In the genomic region with DNA sequence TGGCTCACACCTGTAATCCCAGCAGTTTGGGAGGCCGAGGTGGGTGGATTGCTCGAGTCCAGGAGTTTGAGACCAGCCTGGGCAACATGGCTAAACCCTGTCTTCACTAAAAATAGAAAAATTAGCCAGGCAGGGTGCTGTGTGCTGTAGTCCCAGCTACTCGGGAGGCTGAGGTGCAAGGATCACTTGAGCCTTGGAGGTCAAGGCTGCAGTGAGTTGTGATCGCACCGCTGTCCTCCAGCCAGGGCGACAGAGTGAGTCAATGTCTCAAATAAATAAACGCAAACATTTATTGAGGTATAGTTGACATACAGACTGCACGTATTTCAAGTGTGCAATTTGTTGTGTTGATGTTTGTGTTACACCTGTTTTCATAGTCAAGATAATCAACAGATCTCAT, we compare ENCODE assay signal across 33 cellular contexts.
"Had no signal": no experiment of that assay in that cellular context is flagged by ENCODE, and none has a peak within 500 bp of the region (broad histone marks: within the 10 kb centered on the region; RNA-seq: fewer than 3 reads in every experiment).

No MANE protein-coding gene starts in this region.

- H3K9me3 ChIP-seq: ascending aorta, breast epithelium, colonic mucosa, esophagus muscularis mucosa, gastrocnemius medialis had no signal

- H3K27me3 Mint-ChIP-seq: activated B cell treated with CpG ODN at 0.5 μM for 24 hours; activated CD8-positive, alpha-beta T cell treated with anti-CD3 and anti-CD28 coated beads for 36 hours; activated naive CD8-positive, alpha-beta T cell treated with anti-CD3 and anti-CD28 coated beads for 36 hours; activated T-helper 17 cell treated with anti-CD3 and anti-CD28 coated beads, Interleukin-2, amount 50 U/mL, for 72 hours; T-helper 17 cell had no signal

- ATAC-seq: activated CD4-positive, CD25-positive, alpha-beta regulatory T cell treated with anti-CD3 and anti-CD28 coated beads, Interleukin-2, amount 50 U/mL, for 24 hours; activated CD8-positive, alpha-beta T cell treated with anti-CD3 and anti-CD28 coated beads for 36 hours; activated T-cell treated with anti-CD3 and anti-CD28 coated beads, Interleukin-2, amount 50 U/mL, for 4 hours; activated T-helper 17 cell treated with anti-CD3 and anti-CD28 coated beads, Interleukin-2, amount 50 U/mL, for 72 hours; foreskin keratinocyte; gastrocnemius medialis; heart left ventricle; T-helper 17 cell had no signal

- DNase-seq: activated B cell treated with CpG ODN at 0.5 μM for 24 hours; activated CD4-positive, alpha-beta T cell treated with anti-CD3 and anti-CD28 coated beads for 48 hours; activated CD4-positive, alpha-beta T cell treated with anti-CD3 and anti-CD28 coated beads, Interleukin-2, amount 50 U/mL, for 1 hour; activated CD4-positive, alpha-beta T cell treated with anti-CD3 and anti-CD28 coated beads, Interleukin-2, amount 50 U/mL, for 48 hours; activated CD8-positive, alpha-beta memory T cell treated with anti-CD3 and anti-CD28 coated beads for 24 hours; activated CD8-positive, alpha-beta T cell treated with anti-CD3 and anti-CD28 coated beads for 36 hours; activated effector memory CD4-positive, alpha-beta T cell treated with Interleukin-2 at 50 U/mL for 16 hours; activated gamma-delta T cell treated with Interleukin-2 at 50 U/mL for 16 hours; activated naive CD4-positive, alpha-beta T cell treated with anti-CD3 and anti-CD28 coated beads, Interleukin-2, amount 50 U/mL, for 16 hours; activated naive CD4-positive, alpha-beta T cell treated with Interleukin-2 at 50 U/mL for 16 hours; activated naive CD8-positive, alpha-beta T cell treated with anti-CD3 and anti-CD28 coated beads for 36 hours; activated T-cell treated with anti-CD3 and anti-CD28 coated beads, Interleukin-2, amount 50 U/mL, for 4 hours; central memory CD4-positive, alpha-beta T cell; cerebellar nuclear complex; colonic mucosa; effector CD8-positive, alpha-beta T cell; erythroblast; foreskin keratinocyte; gastrocnemius medialis; glutamatergic neuron; heart left ventricle; T-helper 1 cell; T-helper 17 cell; T1000; WERI-Rb-1 had no signal

- H3K4me3 ChIP-seq: ascending aorta, breast epithelium, cardiac muscle cell, colonic mucosa, esophagus muscularis mucosa, gastrocnemius medialis, heart left ventricle had no signal

- H3K27ac ChIP-seq: ascending aorta, breast epithelium, cardiac muscle cell, colonic mucosa, esophagus muscularis mucosa, foreskin keratinocyte, gastrocnemius medialis, heart left ventricle, WERI-Rb-1 had no signal

- H3K4me1 ChIP-seq: breast epithelium, colonic mucosa had no signal

- H3K27me3 ChIP-seq: ascending aorta, breast epithelium, cardiac muscle cell, colonic mucosa, esophagus muscularis mucosa, foreskin keratinocyte, gastrocnemius medialis, heart left ventricle had no signal

- H3K4me3 Mint-ChIP-seq: activated B cell treated with CpG ODN at 0.5 μM for 24 hours; activated CD8-positive, alpha-beta T cell treated with anti-CD3 and anti-CD28 coated beads for 36 hours; activated naive CD8-positive, alpha-beta T cell treated with anti-CD3 and anti-CD28 coated beads for 36 hours; activated T-cell treated with anti-CD3 and anti-CD28 coated beads, Interleukin-2, amount 50 U/mL, for 4 hours; activated T-helper 17 cell treated with anti-CD3 and anti-CD28 coated beads, Interleukin-2, amount 50 U/mL, for 72 hours; brain; T-helper 2 cell treated with Interferon-gamma antibody and Interleukin-4, amounts not matched to agents 5 μg/mL and 100 μg/mL, for 36 hours had no signal

- H3K36me3 ChIP-seq: ascending aorta, breast epithelium, cardiac muscle cell, colonic mucosa, esophagus muscularis mucosa, gastrocnemius medialis, heart left ventricle, WERI-Rb-1 had no signal

- H3K9me3 Mint-ChIP-seq: activated T-cell treated with anti-CD3 and anti-CD28 coated beads, Interleukin-2, amount 50 U/mL, for 4 hours had no signal

- H3K27ac Mint-ChIP-seq: activated CD8-positive, alpha-beta T cell treated with anti-CD3 and anti-CD28 coated beads for 36 hours; activated naive CD8-positive, alpha-beta T cell treated with anti-CD3 and anti-CD28 coated beads for 36 hours; activated T-helper 17 cell treated with anti-CD3 and anti-CD28 coated beads, Interleukin-2, amount 50 U/mL, for 72 hours; brain; T-helper 17 cell; T-helper 2 cell treated with Interferon-gamma antibody and Interleukin-4, amounts not matched to agents 5 μg/mL and 100 μg/mL, for 36 hours had no signal
